16 cellular contexts compared by ENCODE assay signal in the genomic region with DNA sequence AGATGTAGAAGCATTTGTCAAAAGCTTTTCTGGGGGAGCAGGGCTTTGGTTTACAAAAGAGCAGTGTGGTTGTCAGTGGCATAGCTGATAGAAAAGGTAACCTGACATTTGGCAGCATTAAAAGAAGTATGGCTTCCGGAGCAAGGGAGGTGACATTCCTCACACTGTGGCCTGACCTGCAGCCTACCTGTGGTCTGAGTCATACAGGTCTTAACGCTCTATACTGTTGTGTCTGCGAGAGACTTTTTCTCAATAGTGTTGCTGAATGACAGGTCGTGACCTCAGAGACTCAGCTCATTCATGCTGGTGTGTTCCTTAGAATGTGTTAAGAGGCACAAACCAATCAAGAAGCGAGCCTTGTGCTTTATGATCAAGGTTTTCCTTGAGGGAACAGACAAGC. TPM values are rescaled to one million over a fixed set of nuclear protein-coding genes. Genes with fewer than 3 reads are reported as not detected.
"Had no signal": no experiment of that assay in that cellular context is flagged by ENCODE, and none has a peak within 500 bp of the region (broad histone marks: within the 10 kb centered on the region; RNA-seq: fewer than 3 reads in every experiment).

No MANE protein-coding gene starts in this region.

- ATAC-seq: T-cell had no signal

- FAIRE-seq: endometrium had no signal

- H3K27ac ChIP-seq: esophagus squamous epithelium, left ventricle myocardium inferior, suprapubic skin had no signal

- DNase-seq: activated CD4-positive, alpha-beta T cell treated with anti-CD3 and anti-CD28 coated beads, Interleukin-2, amount 10 ng/mL, durations not matched to agents 24 days and 14 days; activated CD8-positive, alpha-beta memory T cell treated with anti-CD3 and anti-CD28 coated beads for 24 hours; esophagus squamous epithelium; foreskin fibroblast; left ventricle myocardium inferior; stimulated activated CD4-positive, alpha-beta T cell treated with anti-CD3 and anti-CD28 coated beads, Interleukin-2, amount 100 ng/mL, for 48 hours; stimulated activated naive CD4-positive, alpha-beta T cell treated with Interleukin-2 at 50 U/mL for 16 hours; T-cell; T1000 had no signal

RNA-seq across cellular contexts. Expression of a gene that starts 37.6 kb away (rescaled TPM):
- total RNA-seq: activated CD4-positive, alpha-beta T cell treated with anti-CD3 and anti-CD28 coated beads, Interleukin-2, amount 10 ng/mL, durations not matched to agents 24 days and 14 days; activated T-helper 2 cell treated with anti-CD3 and anti-CD28 coated beads, Interferon-gamma antibody, Interleukin-2, Interleukin-4, amounts not matched to agents 10 μg/mL and 5 μg/mL and 100 μg/mL, durations not matched to agents 14 hours and 24 hours and 36 hours; dermis microvascular lymphatic vessel endothelial cell; myocyte; neural crest cell; osteocyte had no signal
